Comparison of ENCODE assay signal across 8 cellular contexts in genomic region chr7:45769626-45770025, GRCh38.
A peak's percentile ranks its signal among the peaks of the same experiment; 100 is the strongest.
DNase-seq lines count a peak whose midpoint lies in the region; TF ChIP-seq lines count a peak whose summit lies in the region.
"Not testable (repeated sequence)": the region's sequence is repeated elsewhere in the genome, so short reads cannot be mapped to it uniquely, and the experiment has no call there.

No MANE protein-coding gene starts in this region.

- H2AFZ ChIP-seq in mesenchymal stem cell (ENCODE audit: low read depth, low read length), result not testable (repeated sequence)

- H3K4me3 ChIP-seq in NB4 (ENCODE audit: low read depth, low read length) (peak overlapping the region; percentile 72), foreskin fibroblast (ENCODE audit: low read depth in 1 of 2, low read length in 2 of 2) (peak overlapping the region; percentile 76 to 78), mesenchymal stem cell (ENCODE audit: insufficient read depth in 1 of 2, low read depth in 1 of 2, low read length in 2 of 2) (peak overlapping the region in 1 of 2 experiments; percentile 84), rectal smooth muscle tissue (ENCODE audit: low read length) (peak overlapping the region; percentile 93)

- H3K4me1 ChIP-seq in ES-I3 (ENCODE audit: insufficient read depth, low read length); mesenchymal stem cell (ENCODE audit: control insufficient read depth, insufficient read depth, low read depth, low read length); rectal smooth muscle tissue (ENCODE audit: control insufficient read depth, insufficient read depth, low read length): not testable (repeated sequence)

- H4K91ac ChIP-seq in mesenchymal stem cell (ENCODE audit: low read length), result peak overlapping the region; percentile 27

- POLR2A ChIA-PET in activated CD4-positive, alpha-beta memory T cell treated with anti-CD3 and anti-CD28 coated beads, Interleukin-2, amount 10 ng/mL, durations not matched to agents 7 days and 5 days (lab: Charles Lee), result interaction anchor here (0.8 to 1.3 kb wide), 3 partner anchors 151 to 1280 kb away, joined by 3 to 5 read pairs (median 3); no protein-coding TSS in a partner anchor
- POLR2A ChIA-PET in MCF 10A (lab: Yijun Ruan, JAX), result interaction anchor here (0.5 to 1.3 kb wide), 3 partner anchors 20 to 209 kb away, joined by 3 read pairs; no protein-coding TSS in a partner anchor

- not testable (repeated sequence) for H3K14ac ChIP-seq in mesenchymal stem cell (ENCODE audit: low read length in 2 of 2)

- peak overlapping the region; percentile 81 for H3K9ac ChIP-seq in ES-I3 (ENCODE audit: low read depth, low read length)
- H3K9ac ChIP-seq in mesenchymal stem cell (ENCODE audit: low read length), result peak overlapping the region; percentile 94
- H3K9ac ChIP-seq in rectal smooth muscle tissue (ENCODE audit: low read length), result not testable (repeated sequence)

- not testable (repeated sequence) for H2AK5ac ChIP-seq in mesenchymal stem cell (ENCODE audit: low read length, severe bottlenecking)

- not testable (repeated sequence) for H3K27me3 Mint-ChIP-seq in activated CD4-positive, alpha-beta memory T cell treated with anti-CD3 and anti-CD28 coated beads, Interleukin-2, amount 10 ng/mL, durations not matched to agents 7 days and 5 days; MCF 10A (ENCODE audit: insufficient read depth, unreplicated experiment); type B pancreatic cell

- DNase-seq in NB4 (ENCODE audit: low read depth); activated CD4-positive, alpha-beta memory T cell treated with anti-CD3 and anti-CD28 coated beads, Interleukin-2, amount 10 ng/mL, durations not matched to agents 7 days and 5 days; MCF 10A (ENCODE audit: unreplicated experiment); foreskin fibroblast; mesenchymal stem cell; type B pancreatic cell (ENCODE audit: extremely low spot score, unreplicated experiment): not testable (repeated sequence)

- not testable (repeated sequence) for H2BK5ac ChIP-seq in mesenchymal stem cell (ENCODE audit: low read depth, low read length, poor library complexity, severe bottlenecking)

- H3K23ac ChIP-seq in mesenchymal stem cell (ENCODE audit: low read length in 2 of 2), result not testable (repeated sequence)

- BruUV-seq in MCF 10A (replicated peaks; lab: Mats Ljungman, UMichigan), result not testable (repeated sequence)

- peak overlapping the region; percentile 93 for H3K4me3 Mint-ChIP-seq in activated CD4-positive, alpha-beta memory T cell treated with anti-CD3 and anti-CD28 coated beads, Interleukin-2, amount 10 ng/mL, durations not matched to agents 7 days and 5 days
- H3K4me3 Mint-ChIP-seq in MCF 10A (ENCODE audit: unreplicated experiment) (peak overlapping the region; percentile 90), type B pancreatic cell (peak overlapping the region; percentile 95)

- not testable (repeated sequence) for H3K79me1 ChIP-seq in mesenchymal stem cell (replicated peaks; ENCODE audit: low read length, poor library complexity, severe bottlenecking)

- H4K8ac ChIP-seq in mesenchymal stem cell (ENCODE audit: low read length), result peak overlapping the region; percentile 74

- not testable (repeated sequence) for H2BK15ac ChIP-seq in mesenchymal stem cell (ENCODE audit: low read depth, poor library complexity, severe bottlenecking)

- H3K4me1 Mint-ChIP-seq in activated CD4-positive, alpha-beta memory T cell treated with anti-CD3 and anti-CD28 coated beads, Interleukin-2, amount 10 ng/mL, durations not matched to agents 7 days and 5 days, result peaks cover 19% of the 10 kb centered on the region
- H3K4me1 Mint-ChIP-seq in MCF 10A (ENCODE audit: insufficient read depth, unreplicated experiment); type B pancreatic cell (ENCODE audit: unreplicated experiment): not testable (repeated sequence)

- H3K27ac Mint-ChIP-seq in activated CD4-positive, alpha-beta memory T cell treated with anti-CD3 and anti-CD28 coated beads, Interleukin-2, amount 10 ng/mL, durations not matched to agents 7 days and 5 days, result peak overlapping the region; percentile 95
- H3K27ac Mint-ChIP-seq in MCF 10A (ENCODE audit: low read depth, unreplicated experiment) (peak overlapping the region; percentile 98), type B pancreatic cell (peak overlapping the region; percentile 99)

- TF ChIP-seq POLR2A in NB4 (IDR thresholded peaks at IDR 0.05; ENCODE audit: extremely low read depth, insufficient read length), result not testable (repeated sequence)

- H3K4ac ChIP-seq in mesenchymal stem cell (ENCODE audit: low read depth in 1 of 2, low read length in 2 of 2), result peak overlapping the region in 1 of 2 experiments; percentile 73

- CTCF ChIA-PET in activated CD4-positive, alpha-beta memory T cell treated with anti-CD3 and anti-CD28 coated beads, Interleukin-2, amount 10 ng/mL, durations not matched to agents 7 days and 5 days (lab: Charles Lee), result not testable (repeated sequence)
- CTCF ChIA-PET in MCF 10A (lab: Yijun Ruan, JAX), result interaction anchor here (1.3 kb wide), 1 partner anchor 84 kb away, joined by 3 read pairs; no protein-coding TSS in a partner anchor

- H3K36me3 ChIP-seq in ES-I3 (ENCODE audit: insufficient read depth, low read length); mesenchymal stem cell (ENCODE audit: control insufficient read depth in 1 of 2, insufficient read depth in 2 of 2, low read depth in 1 of 2, low read length in 2 of 2); rectal smooth muscle tissue (ENCODE audit: control insufficient read depth, insufficient read depth, low read length): not testable (repeated sequence)

- H3K18ac ChIP-seq in mesenchymal stem cell (ENCODE audit: low read depth in 1 of 2, low read length in 2 of 2), result peak overlapping the region in 1 of 2 experiments; percentile 26

- intact Hi-C loops in MCF 10A (cut with micrococcal nuclease), result loop anchor here (5.0 kb wide), 1 partner anchor 83 kb away; no protein-coding TSS in a partner anchor

- not testable (repeated sequence) for TF ChIP-seq CTCF in NB4 (IDR thresholded peaks at IDR 0.05; ENCODE audit: low read depth, low read length); MCF 10A (IDR thresholded peaks at IDR 0.05; ENCODE audit: unreplicated experiment); foreskin fibroblast (IDR thresholded peaks at IDR 0.05; ENCODE audit: low read depth, low read length); type B pancreatic cell (conservative IDR thresholded peaks at IDR 0.05)

- not testable (repeated sequence) for H3K27ac ChIP-seq in mesenchymal stem cell (ENCODE audit: low read length, poor library complexity, severe bottlenecking)
- peak overlapping the region; percentile 80 for H3K27ac ChIP-seq in rectal smooth muscle tissue (ENCODE audit: low read depth, low read length)

- peak overlapping the region; percentile 66 for H3K4me2 ChIP-seq in mesenchymal stem cell (ENCODE audit: low read length, poor library complexity, severe bottlenecking)

- not testable (repeated sequence) for H2BK120ac ChIP-seq in mesenchymal stem cell (ENCODE audit: low read depth, low read length)

- 98% methylated on average over 15 of the region's 20 CpGs for WGBS in mesenchymal stem cell

- not testable (repeated sequence) for H3K36me3 Mint-ChIP-seq in activated CD4-positive, alpha-beta memory T cell treated with anti-CD3 and anti-CD28 coated beads, Interleukin-2, amount 10 ng/mL, durations not matched to agents 7 days and 5 days (ENCODE audit: low read depth); MCF 10A (ENCODE audit: insufficient read depth, unreplicated experiment); type B pancreatic cell

- not testable (repeated sequence) for H2BK12ac ChIP-seq in mesenchymal stem cell (ENCODE audit: low read length in 2 of 2)

- not testable (repeated sequence) for H3K9me3 Mint-ChIP-seq in activated CD4-positive, alpha-beta memory T cell treated with anti-CD3 and anti-CD28 coated beads, Interleukin-2, amount 10 ng/mL, durations not matched to agents 7 days and 5 days; MCF 10A (ENCODE audit: unreplicated experiment); type B pancreatic cell

- H3K27me3 ChIP-seq in mesenchymal stem cell (ENCODE audit: control insufficient read depth in 1 of 2, insufficient read depth in 1 of 2, low read length in 2 of 2); rectal smooth muscle tissue (ENCODE audit: control insufficient read depth, insufficient read depth, low read length): not testable (repeated sequence)

- H3K9me3 ChIP-seq in ES-I3 (ENCODE audit: control insufficient read depth, insufficient read depth, low read length); mesenchymal stem cell (ENCODE audit: control insufficient read depth, low read length): not testable (repeated sequence)
